Comparison of ENCODE assay signal across 17 cellular contexts in genomic region chr17:80290199-80290598, GRCh38. TPM values are rescaled to one million over a fixed set of nuclear protein-coding genes. Genes with fewer than 3 reads are reported as not detected.
DNase-seq lines count a peak whose midpoint lies in the region; ATAC-seq, FAIRE-seq and TF ChIP-seq lines count a peak whose summit lies in the region.
"Had no signal": no experiment of that assay in that cellular context is flagged by ENCODE, and none has a peak within 500 bp of the region (broad histone marks: within the 10 kb centered on the region; RNA-seq: fewer than 3 reads in every experiment).

No MANE protein-coding gene starts in this region.

- peak overlapping the region in 9 of 11 experiments; percentile 40 to 75 (median 69); a peak in 17 of 22 replicates for H3K27ac ChIP-seq in BLaER1 treated with 17β-estradiol and CSF1 and Interleukin-3, amounts not matched to agents 10 nM and 100 nM
- H3K27ac ChIP-seq in H9 (ENCODE audit: insufficient read length, low read depth, low read length) (no peak overlapping the region), GM12878 (ENCODE audit: control insufficient read depth, insufficient read depth) (no peak overlapping the region), neuronal stem cell (replicated peaks; ENCODE audit: low read length) (no peak overlapping the region)
- H3K27ac ChIP-seq: C4-2B had no signal

- H3K79me2 ChIP-seq in H9 (ENCODE audit: insufficient read depth, low read length) (no peaks in the 10 kb centered on the region), GM12878 (ENCODE audit: control insufficient read depth, insufficient read depth, low read length) (no peaks in the 10 kb centered on the region)

- H3K9me3 Mint-ChIP-seq in H9 = no peaks in the 10 kb centered on the region

- no peak for ATAC-seq in GM12878

- H2BK120ac ChIP-seq in H9 (ENCODE audit: low read depth, low read length, poor library complexity, severe bottlenecking) (no peak overlapping the region), neuronal stem cell (ENCODE audit: low read depth, low read length) (no peak overlapping the region)

- no peak overlapping the region for H3K4me3 ChIP-seq in BLaER1 treated with 17β-estradiol and CSF1 and Interleukin-3, amounts not matched to agents 10 nM and 100 nM
- H3K4me3 ChIP-seq in GM12878 (no peak overlapping the region), neuronal stem cell (ENCODE audit: low read length in 2 of 2) (peak overlapping the region in 1 of 2 donors; percentile 50)

- H3K14ac ChIP-seq in H9 (ENCODE audit: insufficient read depth, low read length) (no peak overlapping the region), neuronal stem cell (ENCODE audit: low read length) (no peak overlapping the region)

- peak overlapping the region; percentile 41 for H4K5ac ChIP-seq in H9 (ENCODE audit: insufficient read length, low read depth, low read length)

- no peak overlapping the region for H2BK20ac ChIP-seq in H9 (ENCODE audit: low read depth, low read length, poor library complexity, severe bottlenecking)

- no peaks in the 10 kb centered on the region for H3K79me1 ChIP-seq in H9 (ENCODE audit: insufficient read depth, low read depth, low read length, poor library complexity, severe bottlenecking)
- H3K79me1 ChIP-seq in neuronal stem cell (ENCODE audit: low read depth, low read length) = peaks cover 2% of the 10 kb centered on the region

- no peak for DNase-seq in H9
- DNase-seq in GM12878 (ENCODE audit: low read depth, low spot score) = no peak
- no peak for DNase-seq in neuronal stem cell (ENCODE audit: low spot score)
- DNase-seq in mucosa of gallbladder (ENCODE audit: low spot score) = no peak
- no peak for DNase-seq in NCI-H2196 treated with DMSO at 0.1 percent for 48 hours (lab: John Stamatoyannopoulos, UW; ENCODE audit: unreplicated experiment)
- no peak for DNase-seq in occipital lobe (lab: John Stamatoyannopoulos, UW)
- DNase-seq: activated CD4-positive, CD25-positive, alpha-beta regulatory T cell; glutamatergic neuron; NCI-H1417 treated with DMSO at 0.1 percent for 48 hours; NCI-H2081 treated with DMSO at 0.1 percent for 48 hours; NCI-H446; NCI-H82; small intestine; stimulated activated CD4-positive, alpha-beta T cell treated with anti-CD3 and anti-CD28 coated beads, Interleukin-2, amount 100 ng/mL, for 24 hours; substantia nigra had no signal

- no TSS peak for BruUV-seq in GM12878 (replicated peaks; lab: Mats Ljungman, UMichigan)

- intact Hi-C loops in GM12878 (cut with micrococcal nuclease; ENCODE audit: unreplicated experiment) = no loop called here

- H3K27me3 Mint-ChIP-seq in H9 (ENCODE audit: low read depth) = no peaks in the 10 kb centered on the region; the same call in 1 of the 2 replicates

- H3K36me3 Mint-ChIP-seq in H9 (ENCODE audit: insufficient read depth in 1 of 3, low read depth in 3 of 3) = peaks cover 23 to 54% (median 49%) of the 10 kb centered on the region in 3 experiments

- CTCF ChIA-PET in GM12878 (lab: Yijun Ruan, JAX) = no interaction called here

- no peak overlapping the region for H3T11ph ChIP-seq in H9 (ENCODE audit: low read length)

- RAD21 ChIA-PET in GM12878 (lab: Charles Lee; ENCODE audit: unreplicated experiment) = no interaction called here

- H3K4me2 ChIP-seq in BLaER1 treated with 17β-estradiol and CSF1 and Interleukin-3, amounts not matched to agents 10 nM and 100 nM = peak overlapping the region in 10 of 11 experiments; percentile 63 to 77 (median 71); a peak in 18 of 22 replicates
- H3K4me2 ChIP-seq in H9 (ENCODE audit: insufficient read depth, insufficient read length, low read length) (no peak overlapping the region), GM12878 (ENCODE audit: control insufficient read depth, insufficient read depth) (no peak overlapping the region), neuronal stem cell (ENCODE audit: insufficient read depth, low read length, poor library complexity, severe bottlenecking) (no peak overlapping the region)

- no peak overlapping the region for H4K91ac ChIP-seq in H9 (ENCODE audit: insufficient read length, low read depth, low read length)
- no peak overlapping the region for H4K91ac ChIP-seq in neuronal stem cell (ENCODE audit: low read depth, low read length, poor library complexity)

- POLR2A ChIA-PET in GM12878 (lab: Charles Lee) = no interaction called here

- WGBS in H9 (ENCODE audit: extremely low coverage, insufficient read length, low lambda C conversion rate) = no CpG with 5 or more reads among the region's 28 CpGs
- 97% methylated on average over 28 of the region's 28 CpGs for WGBS in GM12878 (ENCODE audit: insufficient coverage, insufficient replicate concordance, low lambda C conversion rate, missing lambda C conversion rate)
- no CpG with 5 or more reads among the region's 28 CpGs for WGBS in neuronal stem cell (ENCODE audit: extremely low coverage in 2 of 2, insufficient read length in 2 of 2, insufficient replicate concordance in 1 of 2), 2 donors

- no peak overlapping the region for H3K4ac ChIP-seq in H9 (ENCODE audit: low read depth, low read length)
- no peak overlapping the region for H3K4ac ChIP-seq in neuronal stem cell (ENCODE audit: low read length)

- FAIRE-seq in GM12878 (lab: Jason Lieb, UNC) = no peak
- FAIRE-seq: small intestine had no signal

- H2BK12ac ChIP-seq in H9 (ENCODE audit: insufficient read length, low read depth, low read length) = no peak overlapping the region
- no peak overlapping the region for H2BK12ac ChIP-seq in neuronal stem cell (ENCODE audit: low read length)

- TF ChIP-seq CTCF in H9 (conservative IDR thresholded peaks at IDR 0.05) (no peak), GM12878 (IDR thresholded peaks at IDR 0.05 in 2 of 3, conservative IDR thresholded peaks at IDR 0.05 in 1 of 3; ENCODE audit: control insufficient read depth in 2 of 3, extremely low read depth in 1 of 3, insufficient read depth in 1 of 3, low read depth in 3 of 3, low read length in 3 of 3) (no peak)

- H4K8ac ChIP-seq in H9 (replicated peaks; ENCODE audit: insufficient read length, low read depth, low read length) (peak overlapping the region; percentile 34), neuronal stem cell (ENCODE audit: low read depth, low read length) (no peak overlapping the region)

- no peak overlapping the region for H3K56ac ChIP-seq in H9 (ENCODE audit: insufficient read length, low read depth, low read length)

- H2AFZ ChIP-seq in H9 (ENCODE audit: low read length) (no peak overlapping the region), GM12878 (ENCODE audit: control insufficient read depth, low read depth, low read length) (no peak overlapping the region), neuronal stem cell (ENCODE audit: low read length) (no peak overlapping the region)

- H3K27ac Mint-ChIP-seq in H9 = peak overlapping the region in 2 of 3 experiments; percentile 24 to 40; a peak in 2 of 7 replicates

- peaks cover 69 to 96% (median 84%) of the 10 kb centered on the region in 11 experiments for H3K36me3 ChIP-seq in BLaER1 treated with 17β-estradiol and CSF1 and Interleukin-3, amounts not matched to agents 10 nM and 100 nM
- H3K36me3 ChIP-seq in GM12878 (ENCODE audit: control insufficient read depth in 2 of 2, insufficient read depth in 2 of 2, low read length in 1 of 2) (peaks cover 23 to 42% of the 10 kb centered on the region in 2 experiments), neuronal stem cell (replicated peaks in 1 of 2; ENCODE audit: control insufficient read depth in 2 of 2, insufficient read depth in 2 of 2, low read length in 2 of 2) (peaks cover 26 to 58% of the 10 kb centered on the region in 2 donors)

- SMC1A ChIA-PET in GM12878 (lab: Charles Lee; ENCODE audit: uncharacterized antibody, unreplicated experiment) = no interaction called here

- H3K18ac ChIP-seq in H9 (ENCODE audit: insufficient read length, low read depth, low read length) (peak overlapping the region; percentile 0), neuronal stem cell (ENCODE audit: low read length) (no peak overlapping the region)

- TF ChIP-seq EP300 in GM12878 (IDR thresholded peaks at IDR 0.05; ENCODE audit: borderline replicate concordance in 1 of 2, control insufficient read depth in 1 of 2, low read depth in 2 of 2, low read length in 2 of 2) = no peak

- no peak for TF ChIP-seq RAD21 in GM12878 (IDR thresholded peaks at IDR 0.05; ENCODE audit: insufficient read depth, low read depth, low read length)

- no peaks in the 10 kb centered on the region for H3K9me3 ChIP-seq in BLaER1 treated with 17β-estradiol and CSF1 and Interleukin-3, amounts not matched to agents 10 nM and 100 nM (replicated peaks in 1 of 11)
- no peaks in the 10 kb centered on the region for H3K9me3 ChIP-seq in H9 (ENCODE audit: control insufficient read depth, low read depth, low read length)
- H3K9me3 ChIP-seq in GM12878 (replicated peaks; ENCODE audit: control insufficient read depth, insufficient read depth, low read length) = no peaks in the 10 kb centered on the region
- H3K9me3 ChIP-seq in neuronal stem cell (replicated peaks in 1 of 2; ENCODE audit: control insufficient read depth in 2 of 2, insufficient read depth in 1 of 2, low read depth in 1 of 2, low read length in 2 of 2) = peaks cover 0 to 2% of the 10 kb centered on the region in 2 donors

- H3K4me1 Mint-ChIP-seq in H9 = peaks cover 0 to 2% of the 10 kb centered on the region in 2 experiments; a peak in 1 of 4 replicates

- TF ChIP-seq POLR2A in GM12878 (IDR thresholded peaks at IDR 0.05; ENCODE audit: low read depth, low read length) = peak; percentile 83

- no peak overlapping the region for H2BK15ac ChIP-seq in H9 (ENCODE audit: low read depth, low read length)
- no peak overlapping the region for H2BK15ac ChIP-seq in neuronal stem cell (ENCODE audit: low read length)

- H3K4me1 ChIP-seq in BLaER1 treated with 17β-estradiol and CSF1 and Interleukin-3, amounts not matched to agents 10 nM and 100 nM = peaks cover 31 to 72% (median 48%) of the 10 kb centered on the region in 10 experiments
- H3K4me1 ChIP-seq in H9 (ENCODE audit: insufficient read depth, low read length) (no peaks in the 10 kb centered on the region), GM12878 (ENCODE audit: control insufficient read depth, insufficient read depth, low read length) (no peaks in the 10 kb centered on the region), neuronal stem cell (ENCODE audit: control insufficient read depth in 2 of 2, insufficient read depth in 1 of 2, low read depth in 1 of 2, low read length in 2 of 2) (peaks cover 0 to 12% of the 10 kb centered on the region in 2 donors)

- H4K20me1 ChIP-seq in BLaER1 treated with 17β-estradiol and CSF1 and Interleukin-3, amounts not matched to agents 10 nM and 100 nM = peaks cover 3 to 56% (median 42%) of the 10 kb centered on the region in 11 experiments; a peak in 19 of 22 replicates
- peaks cover 3% of the 10 kb centered on the region for H4K20me1 ChIP-seq in H9 (ENCODE audit: control insufficient read depth, insufficient read depth, insufficient read length)
- H4K20me1 ChIP-seq in GM12878 (ENCODE audit: control insufficient read depth, insufficient read depth) = no peaks in the 10 kb centered on the region

- in situ Hi-C loops in GM12878 (cut with MboI) = no loop called here

- no peak overlapping the region for H2AK5ac ChIP-seq in H9 (ENCODE audit: insufficient read length, low read length)
- H2AK5ac ChIP-seq in neuronal stem cell (ENCODE audit: low read depth, low read length) = no peak overlapping the region

- H3K23ac ChIP-seq in H9 (ENCODE audit: insufficient read length, low read depth, low read length) (no peak overlapping the region), neuronal stem cell (ENCODE audit: low read depth, low read length, poor library complexity) (peak overlapping the region; percentile 39)

- no peak overlapping the region for H3K4me3 Mint-ChIP-seq in H9

- H3K9ac ChIP-seq in BLaER1 treated with 17β-estradiol and CSF1 and Interleukin-3, amounts not matched to agents 10 nM and 100 nM = peak overlapping the region in 5 of 11 experiments; percentile 43 to 67 (median 57); a peak in 2 of 22 replicates
- H3K9ac ChIP-seq in H9 (ENCODE audit: extremely low read depth, insufficient read length, low read length) (no peak overlapping the region), GM12878 (ENCODE audit: control insufficient read depth, insufficient read depth, low read length) (no peak overlapping the region), neuronal stem cell (ENCODE audit: low read depth, low read length, poor library complexity) (peak overlapping the region; percentile 51)

- H3K27me3 ChIP-seq in BLaER1 treated with 17β-estradiol and CSF1 and Interleukin-3, amounts not matched to agents 10 nM and 100 nM = no peaks in the 10 kb centered on the region
- H3K27me3 ChIP-seq in H9 (ENCODE audit: insufficient read depth, low read length) = no peaks in the 10 kb centered on the region
- no peaks in the 10 kb centered on the region for H3K27me3 ChIP-seq in GM12878 (replicated peaks in 1 of 2; ENCODE audit: control insufficient read depth in 2 of 2, insufficient read depth in 2 of 2, low read length in 1 of 2)
- H3K27me3 ChIP-seq in neuronal stem cell (ENCODE audit: control insufficient read depth in 3 of 3, insufficient read depth in 3 of 3, low read depth in 1 of 3, low read length in 3 of 3) = no peaks in the 10 kb centered on the region

- no peaks in the 10 kb centered on the region for H3K23me2 ChIP-seq in H9 (ENCODE audit: insufficient read length, low read depth, low read length, poor library complexity, severe bottlenecking)

- peak overlapping the region; percentile 14 for H2BK5ac ChIP-seq in H9 (ENCODE audit: insufficient read length, low read length)
- no peak overlapping the region for H2BK5ac ChIP-seq in neuronal stem cell (ENCODE audit: low read length)

RNA-seq across cellular contexts. Expression of gene RNF213, which starts 29.5 kb away (rescaled TPM):
- total RNA-seq in H9 (2021) (32.5 and 34.3 TPM in 2 replicates), GM12878 (2014; rRNA removed) (84.7 and 105 TPM in 2 replicates), GM12878 (2014; rRNA removed; fragmentation: Illumina TruSeq; extraction: Trizol) (54.8 and 60.3 TPM in 2 replicates), GM12878 (2021) (129 and 145 TPM in 2 replicates), mucosa of gallbladder (147 TPM), occipital lobe (17.5 TPM)
- total RNA-seq in GM12878 (2013; cell fraction: nucleolus; rRNA removed) = 595 and 707 TPM in 2 replicates
- 66.3 TPM for polyA plus RNA-seq in GM12878 (2011; ENCODE audit: low read depth)
- polyA plus RNA-seq in GM12878 (2011; rRNA removed) (58.2 and 76.8 TPM in 2 replicates), GM12878 (2014; fragmentation: Illumina TruSeq; extraction: Trizol) (97.1 and 113 TPM in 2 replicates), GM12878 (2014; fragmentation: Nextera tagmentation; extraction: Ambion mirVana) (10 to 100 TPM; 18.6 to 23.6 TPM), GM12878 (2014; rRNA removed) (79.3 and 95.1 TPM in 2 replicates), GM12878 (2016; fragmentation: Nextera tagmentation; extraction: Ambion mirVana) (10 to 100 TPM; 52.4 to 53.6 TPM)
- polyA plus RNA-seq in GM12878 (2011; cell fraction: cytosol; rRNA removed) = 51.9 and 56.6 TPM in 2 replicates
- polyA plus RNA-seq in GM12878 (2011; cell fraction: nucleus; rRNA removed) = 460 and 635 TPM in 2 replicates
- polyA plus RNA-seq in GM12878 (2012) = 82.0 and 104 TPM in 2 replicates
- 191 and 202 TPM in 2 replicates for polyA minus RNA-seq in GM12878 (2011; rRNA and poly(A)+ RNA removed)
- 72.8 and 86.2 TPM in 2 replicates for polyA minus RNA-seq in GM12878 (2011; cell fraction: cytosol; rRNA and poly(A)+ RNA removed)
- 196 and 291 TPM in 2 replicates for polyA minus RNA-seq in GM12878 (2011; cell fraction: nucleus; rRNA and poly(A)+ RNA removed)
- polyA plus RNA-seq in neuronal stem cell (2013, experiment 1 of 2) = 17.4 TPM
- 18.4 TPM for polyA plus RNA-seq in neuronal stem cell (2013, experiment 2 of 2)

Comparison
In these comparisons a context has a peak if more than half of its experiments do, and no peak if none do; other contexts are left out.
1. H3K27ac ChIP-seq: peak in BLaER1 treated with 17β-estradiol and CSF1 and Interleukin-3, amounts not matched to agents 10 nM and 100 nM (9 of 11); none in H9 (single experiment), GM12878 (single experiment) and neuronal stem cell (single experiment).
2. H3K4me2 ChIP-seq: peak in BLaER1 treated with 17β-estradiol and CSF1 and Interleukin-3, amounts not matched to agents 10 nM and 100 nM (10 of 11); none in H9 (single experiment), GM12878 (single experiment) and neuronal stem cell (single experiment).